Comparison of ENCODE assay signal across 19 cellular contexts in the genomic region with DNA sequence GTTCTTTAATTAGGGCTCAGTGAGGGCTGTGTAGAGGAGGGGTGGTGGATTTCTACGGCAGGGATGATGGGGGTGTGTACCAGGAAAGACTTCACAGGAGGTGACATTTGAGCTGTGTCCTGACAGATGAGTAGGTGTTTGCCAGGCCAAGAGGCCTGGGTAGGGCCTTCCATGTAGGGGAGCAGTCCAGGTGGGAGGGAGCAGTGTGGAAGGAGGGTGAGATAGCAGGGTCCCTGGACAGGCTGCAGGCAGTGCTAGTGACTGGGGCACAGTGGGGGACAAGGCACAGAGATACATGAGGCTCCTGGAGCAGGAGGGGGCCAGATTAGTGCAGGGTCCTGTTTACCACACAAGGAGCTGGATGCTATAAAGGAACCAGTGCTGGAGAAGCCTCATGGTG.
DNase-seq lines count a peak whose midpoint lies in the region; ATAC-seq and TF ChIP-seq lines count a peak whose summit lies in the region.
"Had no signal": no experiment of that assay in that cellular context is flagged by ENCODE, and none has a peak within 500 bp of the region (broad histone marks: within the 10 kb centered on the region; RNA-seq: fewer than 3 reads in every experiment).

No MANE protein-coding gene starts in this region.

- H3K4me3 ChIP-seq in heart left ventricle (no peak overlapping the region), left ventricle myocardium inferior (no peak overlapping the region), mesenchymal stem cell (ENCODE audit: insufficient read depth in 1 of 2, low read depth in 1 of 2, low read length in 2 of 2) (no peak overlapping the region), H7 (ENCODE audit: insufficient read depth, low read depth, low read length) (no peak overlapping the region), SK-N-SH (ENCODE audit: low read depth in 2 of 2, low read length in 1 of 2) (no peak overlapping the region)
- H3K4me3 ChIP-seq: A549, GM23248, Peyer's patch, SJSA1 had no signal

- H3K36me3 Mint-ChIP-seq in activated T-helper 17 cell treated with anti-CD3 and anti-CD28 coated beads, Interleukin-2, amount 50 U/mL, for 72 hours (ENCODE audit: low read depth): no peaks in the 10 kb centered on the region
- H3K36me3 Mint-ChIP-seq: CD14-positive monocyte, IgD-negative memory B cell had no signal

- H3K9me3 ChIP-seq in heart left ventricle (no peaks in the 10 kb centered on the region), left ventricle myocardium inferior (replicated peaks) (no peaks in the 10 kb centered on the region), mesenchymal stem cell (ENCODE audit: control insufficient read depth, low read length) (no peaks in the 10 kb centered on the region), SK-N-SH (no peaks in the 10 kb centered on the region)
- H3K9me3 ChIP-seq: A549, Peyer's patch, SJSA1 had no signal

- 5 to 37% (median 17%) methylated on average over 1 of the region's 1 CpG for WGBS in heart left ventricle, 4 donors
- WGBS in mesenchymal stem cell: 23% methylated on average over 1 of the region's 1 CpG
- WGBS in SK-N-SH (ENCODE audit: low lambda C conversion rate): 86% methylated on average over 1 of the region's 1 CpG

- no peak overlapping the region for H3K27ac Mint-ChIP-seq in activated T-helper 17 cell treated with anti-CD3 and anti-CD28 coated beads, Interleukin-2, amount 50 U/mL, for 72 hours
- H3K27ac Mint-ChIP-seq: B cell, IgD-negative memory B cell had no signal

- no peak overlapping the region for H3K18ac ChIP-seq in mesenchymal stem cell (ENCODE audit: low read depth in 1 of 2, low read length in 2 of 2)

- POLR2A ChIA-PET in SK-N-SH (lab: Yijun Ruan, JAX): no interaction called here

- no peaks in the 10 kb centered on the region for H3K79me1 ChIP-seq in mesenchymal stem cell (replicated peaks; ENCODE audit: low read length, poor library complexity, severe bottlenecking)

- H3K4ac ChIP-seq in mesenchymal stem cell (ENCODE audit: low read depth in 1 of 2, low read length in 2 of 2): no peak overlapping the region

- no peak overlapping the region for H2BK12ac ChIP-seq in mesenchymal stem cell (ENCODE audit: low read length in 2 of 2)

- no peaks in the 10 kb centered on the region for H3K79me2 ChIP-seq in SK-N-SH (ENCODE audit: insufficient read depth)

- H3K4me3 Mint-ChIP-seq in activated T-helper 17 cell treated with anti-CD3 and anti-CD28 coated beads, Interleukin-2, amount 50 U/mL, for 72 hours: no peak overlapping the region
- H3K4me3 Mint-ChIP-seq: B cell, CD14-positive monocyte, IgD-negative memory B cell had no signal

- H3K4me1 Mint-ChIP-seq in activated T-helper 17 cell treated with anti-CD3 and anti-CD28 coated beads, Interleukin-2, amount 50 U/mL, for 72 hours: no peaks in the 10 kb centered on the region
- H3K4me1 Mint-ChIP-seq: B cell, IgD-negative memory B cell had no signal

- H3K27ac ChIP-seq in heart left ventricle (no peak overlapping the region), left ventricle myocardium inferior (replicated peaks) (no peak overlapping the region), epithelial cell of prostate (peak overlapping the region; percentile 95), mesenchymal stem cell (ENCODE audit: low read length, poor library complexity, severe bottlenecking) (no peak overlapping the region), SK-N-SH (ENCODE audit: low read depth in 2 of 2, low read length in 1 of 2) (no peak overlapping the region)
- H3K27ac ChIP-seq: A549, GM23248, Peyer's patch, SJSA1 had no signal

- H3K27me3 Mint-ChIP-seq in activated T-helper 17 cell treated with anti-CD3 and anti-CD28 coated beads, Interleukin-2, amount 50 U/mL, for 72 hours: peaks cover 10% of the 10 kb centered on the region

- no peaks in the 10 kb centered on the region for H3K36me3 ChIP-seq in heart left ventricle
- H3K36me3 ChIP-seq in left ventricle myocardium inferior: no peaks in the 10 kb centered on the region
- H3K36me3 ChIP-seq in mesenchymal stem cell (ENCODE audit: control insufficient read depth in 1 of 2, insufficient read depth in 2 of 2, low read depth in 1 of 2, low read length in 2 of 2): no peaks in the 10 kb centered on the region
- no peaks in the 10 kb centered on the region for H3K36me3 ChIP-seq in H7 (replicated peaks; ENCODE audit: control insufficient read depth, insufficient read depth, low read length)
- H3K36me3 ChIP-seq in SK-N-SH (replicated peaks in 1 of 2; ENCODE audit: control insufficient read depth in 1 of 2, insufficient read depth in 2 of 2, low read length in 1 of 2): no peaks in the 10 kb centered on the region
- H3K36me3 ChIP-seq: Peyer's patch, SJSA1 had no signal

- TF ChIP-seq CTCF in heart left ventricle (IDR thresholded peaks at IDR 0.05) (no peak), left ventricle myocardium inferior (IDR thresholded peaks at IDR 0.05; ENCODE audit: borderline replicate concordance) (no peak), SK-N-SH (IDR thresholded peaks at IDR 0.05) (no peak)

- H3F3A ChIP-seq in SK-N-SH (replicated peaks; ENCODE audit: insufficient read depth): no peaks in the 10 kb centered on the region

- CTCF ChIA-PET in SK-N-SH (lab: Yijun Ruan, JAX): interaction anchor here (1.1 to 1.2 kb wide), 2 partner anchors 8 to 12 kb away, joined by 3 to 5 read pairs; no protein-coding TSS in a partner anchor

- H2BK15ac ChIP-seq in mesenchymal stem cell (ENCODE audit: low read depth, poor library complexity, severe bottlenecking): no peak overlapping the region

- no peak for TF ChIP-seq POLR2A in heart left ventricle (IDR thresholded peaks at IDR 0.05)

- H3K9me3 Mint-ChIP-seq in activated T-helper 17 cell treated with anti-CD3 and anti-CD28 coated beads, Interleukin-2, amount 50 U/mL, for 72 hours: peaks cover 4% of the 10 kb centered on the region

- TF ChIP-seq RAD21 in SK-N-SH (IDR thresholded peaks at IDR 0.05; ENCODE audit: low read length): no peak

- intact Hi-C loops in heart left ventricle (cut with DNase I): no loop called here
- intact Hi-C loops in left ventricle myocardium inferior (cut with micrococcal nuclease): no loop called here

- no peak overlapping the region for H2BK120ac ChIP-seq in mesenchymal stem cell (ENCODE audit: low read depth, low read length)

- no peak for TF ChIP-seq EP300 in SK-N-SH (IDR thresholded peaks at IDR 0.05; ENCODE audit: borderline replicate concordance in 1 of 2, low read depth in 1 of 2, low read length in 1 of 2)

- peak overlapping the region; percentile 43 for H2AK5ac ChIP-seq in mesenchymal stem cell (ENCODE audit: low read length, severe bottlenecking)

- H3K4me1 ChIP-seq in heart left ventricle (peaks cover 0 to 7% (median 0%) of the 10 kb centered on the region in 12 donors), left ventricle myocardium inferior (no peaks in the 10 kb centered on the region), mesenchymal stem cell (ENCODE audit: control insufficient read depth, insufficient read depth, low read depth, low read length) (peaks cover 8% of the 10 kb centered on the region), SK-N-SH (ENCODE audit: control insufficient read depth in 1 of 2, insufficient read depth in 2 of 2, low read depth in 1 of 2, low read length in 1 of 2) (peaks cover 0 to 5% of the 10 kb centered on the region in 2 experiments; a peak in 1 of 4 replicates)
- H3K4me1 ChIP-seq: A549, Peyer's patch, SJSA1 had no signal

- H3K14ac ChIP-seq in mesenchymal stem cell (ENCODE audit: low read length in 2 of 2): no peak overlapping the region

- DNase-seq in heart left ventricle (no peak), left ventricle myocardium inferior (no peak), epithelial cell of prostate (ENCODE audit: low read depth, low spot score) (no peak), mesenchymal stem cell (no peak), H7 (no peak), SK-N-SH (no peak)
- DNase-seq: GM23248, HCEC 1CT, NCI-H1105 treated with DMSO at 0.1 percent for 48 hours, NCI-H1694, NCI-H2081 treated with DMSO at 0.1 percent for 48 hours, NCI-H774, Peyer's patch had no signal

- H3K27me3 ChIP-seq in heart left ventricle (peaks cover 0 to 22% (median 0%) of the 10 kb centered on the region in 9 donors), left ventricle myocardium inferior (ENCODE audit: low read depth) (peaks cover 35% of the 10 kb centered on the region), mesenchymal stem cell (ENCODE audit: control insufficient read depth in 1 of 2, insufficient read depth in 1 of 2, low read length in 2 of 2) (peaks cover 0 to 41% of the 10 kb centered on the region in 2 experiments), H7 (ENCODE audit: control insufficient read depth, insufficient read depth, low read length) (peaks cover 11% of the 10 kb centered on the region), SK-N-SH (ENCODE audit: insufficient read depth) (no peaks in the 10 kb centered on the region)
- H3K27me3 ChIP-seq: Peyer's patch, SJSA1 had no signal

- no peak overlapping the region for H3K4me2 ChIP-seq in mesenchymal stem cell (ENCODE audit: low read length, poor library complexity, severe bottlenecking)
- H3K4me2 ChIP-seq in SK-N-SH: no peak overlapping the region
- H3K4me2 ChIP-seq: A549 had no signal

- H4K8ac ChIP-seq in mesenchymal stem cell (ENCODE audit: low read length): no peak overlapping the region

- H2BK5ac ChIP-seq in mesenchymal stem cell (ENCODE audit: low read depth, low read length, poor library complexity, severe bottlenecking): no peak overlapping the region

- H3K9ac ChIP-seq in mesenchymal stem cell (ENCODE audit: low read length) (no peak overlapping the region), SK-N-SH (no peak overlapping the region)
- H3K9ac ChIP-seq: GM23248 had no signal

- H4K20me1 ChIP-seq in SK-N-SH (ENCODE audit: insufficient read depth): no peaks in the 10 kb centered on the region

- no peaks in the 10 kb centered on the region for H3K9me2 ChIP-seq in SK-N-SH

- no peak overlapping the region for H4K91ac ChIP-seq in mesenchymal stem cell (ENCODE audit: low read length)

- no peak overlapping the region for H3K23ac ChIP-seq in mesenchymal stem cell (ENCODE audit: low read length in 2 of 2)

- peak; percentile 24 to 75 (median 74) for ATAC-seq in heart left ventricle
- ATAC-seq in activated T-helper 17 cell treated with anti-CD3 and anti-CD28 coated beads, Interleukin-2, amount 50 U/mL, for 72 hours (replicated peaks): no peak
- ATAC-seq: A549 had no signal

- H2AFZ ChIP-seq in mesenchymal stem cell (ENCODE audit: low read depth, low read length) (no peak overlapping the region), SK-N-SH (ENCODE audit: low read depth) (no peak overlapping the region)
- H2AFZ ChIP-seq: GM23248 had no signal

TF ChIP-seq in SK-N-SH, 30 proteins besides CTCF, POLR2A, EP300 and RAD21 (continues in another document):
- TF ChIP-seq EZH2phosphoT487 (IDR thresholded peaks at IDR 0.05; ENCODE audit: borderline replicate concordance, low read depth): no peak
- TF ChIP-seq JUND (IDR thresholded peaks at IDR 0.05): no peak
- TF ChIP-seq TAF1 (IDR thresholded peaks at IDR 0.05; ENCODE audit: borderline replicate concordance, low read depth, low read length): no peak
- TF ChIP-seq, protein P1, sequence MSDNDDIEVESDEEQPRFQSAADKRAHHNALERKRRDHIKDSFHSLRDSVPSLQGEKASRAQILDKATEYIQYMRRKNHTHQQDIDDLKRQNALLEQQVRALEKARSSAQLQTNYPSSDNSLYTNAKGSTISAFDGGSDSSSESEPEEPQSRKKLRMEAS (IDR thresholded peaks at IDR 0.05; ENCODE audit: low read depth): no peak
